In the genomic region with DNA sequence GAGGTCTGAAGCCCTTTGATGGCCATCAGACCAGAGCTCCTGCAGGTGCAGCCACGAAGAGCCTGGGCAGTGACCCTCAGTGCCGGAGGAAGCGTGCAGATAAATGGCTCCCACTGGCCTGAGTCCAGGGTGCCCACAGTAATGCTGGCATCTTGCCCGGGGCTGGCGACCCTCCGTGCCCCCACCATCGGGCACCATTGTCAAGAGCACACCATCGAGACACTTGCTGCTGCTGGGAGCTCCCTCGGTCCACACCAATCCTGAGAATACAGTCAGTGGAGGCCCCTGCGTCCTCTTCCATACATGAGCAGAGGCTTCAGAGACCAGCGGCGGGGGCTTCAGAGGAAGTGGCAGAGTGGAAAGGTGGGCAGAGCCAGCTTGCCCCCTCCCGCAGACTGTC, we compare ENCODE assay signal across 1 cellular context.
TF ChIP-seq lines count a peak whose summit lies in the region.

No MANE protein-coding gene starts in this region.

TF ChIP-seq in H1, 55 proteins besides CTCF, POLR2A, EP300 and RAD21:
- no peak for TF ChIP-seq TAF7 (optimal IDR thresholded peaks at IDR 0.05; ENCODE audit: borderline replicate concordance, low read depth, low read length)
- no peak for TF ChIP-seq RNF2 (IDR thresholded peaks at IDR 0.05; ENCODE audit: borderline replicate concordance, low read depth, low read length, missing control alignments, poor library complexity, severe bottlenecking)
- TF ChIP-seq, protein P1, sequence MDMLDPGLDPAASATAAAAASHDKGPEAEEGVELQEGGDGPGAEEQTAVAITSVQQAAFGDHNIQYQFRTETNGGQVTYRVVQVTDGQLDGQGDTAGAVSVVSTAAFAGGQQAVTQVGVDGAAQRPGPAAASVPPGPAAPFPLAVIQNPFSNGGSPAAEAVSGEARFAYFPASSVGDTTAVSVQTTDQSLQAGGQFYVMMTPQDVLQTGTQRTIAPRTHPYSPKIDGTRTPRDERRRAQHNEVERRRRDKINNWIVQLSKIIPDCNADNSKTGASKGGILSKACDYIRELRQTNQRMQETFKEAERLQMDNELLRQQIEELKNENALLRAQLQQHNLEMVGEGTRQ (IDR thresholded peaks at IDR 0.05; ENCODE audit: low read length), result no peak
- TF ChIP-seq ZNF274 (IDR thresholded peaks at IDR 0.05; ENCODE audit: borderline replicate concordance, extremely low read depth, low read length), result no peak
TF ChIP-seq in H1: peak in this region for 0.
